ENCODE assay signal across 21 cellular contexts in genomic region chr9:125415583-125416443, GRCh38.
DNase-seq lines count a peak whose midpoint lies in the region; ATAC-seq, FAIRE-seq and TF ChIP-seq lines count a peak whose summit lies in the region.
"Had no signal": no experiment of that assay in that cellular context is flagged by ENCODE, and none has a peak within 500 bp of the region (broad histone marks: within the 10 kb centered on the region; RNA-seq: fewer than 3 reads in every experiment).

No MANE protein-coding gene starts in this region.

- peaks cover 5% of the 10 kb centered on the region for H3K27me3 Mint-ChIP-seq in glutamatergic neuron (ENCODE audit: unreplicated experiment)
- H3K27me3 Mint-ChIP-seq in nephron progenitor cell (ENCODE audit: low read depth, poor library complexity) = peaks cover 14% of the 10 kb centered on the region

- DNase-seq in astrocyte of the cerebellum (ENCODE audit: low read depth) (no peak), glutamatergic neuron (no peak), nephron progenitor cell (no peak), HTR-8/SVneo (ENCODE audit: insufficient read length, low spot score) (no peak), NCI-H2107 treated with DMSO at 0.1 percent for 48 hours (lab: John Stamatoyannopoulos, UW; ENCODE audit: unreplicated experiment) (no peak)
- DNase-seq: ACHN, AML-193, H7, HFFc6, NCI-H1417 treated with DMSO at 0.1 percent for 48 hours, NCI-H1930, NCI-H446, NCI-H526 treated with DMSO at 0.1 percent for 48 hours, SHP77 had no signal

- peaks cover 10% of the 10 kb centered on the region for H3K4me1 ChIP-seq in stomach smooth muscle (ENCODE audit: control insufficient read depth, insufficient read depth, low read length)

- no peaks in the 10 kb centered on the region for H3K27me3 ChIP-seq in stomach smooth muscle (ENCODE audit: control insufficient read depth in 1 of 2, insufficient read depth in 2 of 2, low read length in 2 of 2)

- TF ChIP-seq CTCF in astrocyte of the cerebellum (IDR thresholded peaks at IDR 0.05; ENCODE audit: low read depth, low read length, missing control alignments) (peak; percentile 16), glutamatergic neuron (IDR thresholded peaks at IDR 0.05; ENCODE audit: partially characterized antibody, unreplicated experiment) (no peak), nephron progenitor cell (IDR thresholded peaks at IDR 0.05) (no peak)

- H3K36me3 Mint-ChIP-seq in glutamatergic neuron (ENCODE audit: unreplicated experiment) = no peaks in the 10 kb centered on the region
- H3K36me3 Mint-ChIP-seq in nephron progenitor cell (ENCODE audit: low read depth) = no peaks in the 10 kb centered on the region

- H3K4me1 Mint-ChIP-seq in glutamatergic neuron (ENCODE audit: low read depth, unreplicated experiment) (peaks cover 5% of the 10 kb centered on the region), nephron progenitor cell (peaks cover 14% of the 10 kb centered on the region)

- no peaks in the 10 kb centered on the region for H3K9me3 ChIP-seq in stomach smooth muscle (ENCODE audit: control insufficient read depth in 2 of 2, low read length in 2 of 2)

- ATAC-seq in HG03520 (IDR thresholded peaks at IDR 0.05; ENCODE audit: unreplicated experiment) = no peak

- H3K27ac ChIP-seq in stomach smooth muscle (ENCODE audit: low read length) = peak overlapping the region; percentile 58
- H3K27ac ChIP-seq: C4-2B, KMS-11, SK-N-MC had no signal

- FAIRE-seq in HTR-8/SVneo (lab: Jason Lieb, UNC) = no peak
- FAIRE-seq: D721Med, RCC 7860 had no signal

- no peaks in the 10 kb centered on the region for H3K36me3 ChIP-seq in stomach smooth muscle (ENCODE audit: control insufficient read depth in 2 of 2, insufficient read depth in 2 of 2, low read length in 2 of 2)

- H3K27ac Mint-ChIP-seq in glutamatergic neuron (ENCODE audit: unreplicated experiment) (peak overlapping the region; percentile 11), nephron progenitor cell (peak overlapping the region; percentile 64)
- H3K27ac Mint-ChIP-seq: HFFc6 had no signal

- no peak overlapping the region for H3K4me3 ChIP-seq in astrocyte of the cerebellum (ENCODE audit: low read depth, low read length)
- no peak overlapping the region for H3K4me3 ChIP-seq in stomach smooth muscle (ENCODE audit: low read length in 2 of 2)
- H3K4me3 ChIP-seq: SK-N-MC had no signal

- H3K9me3 Mint-ChIP-seq in glutamatergic neuron (ENCODE audit: unreplicated experiment) (peaks cover 10% of the 10 kb centered on the region), nephron progenitor cell (no peaks in the 10 kb centered on the region)
- H3K9me3 Mint-ChIP-seq: HFFc6 had no signal

- no peak overlapping the region for H3K4me3 Mint-ChIP-seq in glutamatergic neuron (ENCODE audit: unreplicated experiment)
- no peak overlapping the region for H3K4me3 Mint-ChIP-seq in nephron progenitor cell
- H3K4me3 Mint-ChIP-seq: HFFc6 had no signal

- no peak overlapping the region for H3K9ac ChIP-seq in stomach smooth muscle (ENCODE audit: low read length in 2 of 2)
- H3K9ac ChIP-seq: KMS-11 had no signal

- in situ Hi-C loops in astrocyte of the cerebellum (cut with HindIII; ENCODE audit: low sequenced_read_pairs) = no loop called here
